ENCODE assay signal across 8 cellular contexts in the genomic region with DNA sequence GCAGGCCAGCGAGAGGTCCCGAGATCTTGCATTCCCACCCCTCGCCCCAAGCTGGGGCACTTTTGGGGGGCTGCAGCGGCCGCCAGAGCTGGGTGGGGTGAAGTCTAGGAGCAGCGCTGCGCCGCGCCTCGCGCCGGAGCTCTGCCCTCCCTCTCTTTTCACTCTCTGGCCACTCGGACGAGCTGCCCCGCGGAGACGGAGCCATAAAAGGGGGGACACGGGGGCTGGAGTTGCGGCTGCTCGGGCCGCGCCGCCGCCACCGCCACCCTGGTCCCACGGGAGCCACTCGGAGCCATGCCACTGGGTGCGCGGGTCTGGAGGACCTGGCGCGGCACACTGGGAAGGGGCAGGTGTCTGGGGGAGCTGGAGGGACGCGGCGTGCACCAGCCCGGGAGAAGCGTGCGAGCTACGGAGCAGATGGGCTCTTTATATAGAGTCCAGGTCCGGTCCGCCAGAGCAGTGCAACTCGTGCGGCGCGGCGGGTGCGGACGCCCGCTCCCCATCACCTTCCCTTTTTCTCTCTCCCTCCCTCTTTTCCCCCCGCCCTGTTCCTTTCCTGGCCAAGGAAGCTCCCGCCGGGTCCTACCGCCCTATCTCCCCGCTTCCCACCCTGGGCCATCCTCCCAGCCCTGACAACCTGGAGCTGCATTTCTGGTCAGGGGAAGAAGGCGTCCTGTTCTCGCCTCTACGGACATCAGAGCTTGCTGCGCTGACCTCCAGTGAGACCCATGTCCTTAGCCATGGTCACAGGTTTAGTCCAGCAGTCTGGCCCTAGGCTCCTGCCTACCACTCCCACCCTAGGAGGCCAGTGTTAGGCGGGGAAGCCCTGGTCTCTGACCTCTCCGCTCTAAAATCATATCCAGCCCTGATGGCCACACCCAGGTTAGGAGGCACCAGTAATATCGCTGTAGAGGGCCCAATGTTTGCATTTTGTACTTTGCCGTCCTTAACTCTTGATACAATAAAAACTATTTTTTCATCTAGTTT. TPM values are rescaled to one million over a fixed set of nuclear protein-coding genes. Genes with fewer than 3 reads are reported as not detected.
DNase-seq lines count a peak whose midpoint lies in the region; ATAC-seq, FAIRE-seq and TF ChIP-seq lines count a peak whose summit lies in the region.
"Had no signal": no experiment of that assay in that cellular context is flagged by ENCODE, and none has a peak within 500 bp of the region (broad histone marks: within the 10 kb centered on the region; RNA-seq: fewer than 3 reads in every experiment).

No MANE protein-coding gene starts in this region.

- H3K27me3 ChIP-seq in HUES6 (ENCODE audit: control insufficient read depth, insufficient read depth, low read length) = peaks cover 69% of the 10 kb centered on the region
- peaks cover 13% of the 10 kb centered on the region for H3K27me3 ChIP-seq in bronchial epithelial cell (ENCODE audit: control insufficient read depth, insufficient read depth, low read length)
- peaks cover 37 to 61% (median 51%) of the 10 kb centered on the region in 5 donors for H3K27me3 ChIP-seq in subcutaneous abdominal adipose tissue (ENCODE audit: control insufficient read depth in 5 of 5, insufficient read depth in 4 of 5, low read length in 5 of 5)

- H3K4me3 ChIP-seq in HUES6 (ENCODE audit: low read depth, low read length) (peak overlapping the region; percentile 92), bronchial epithelial cell (ENCODE audit: low read depth, low read length) (peak overlapping the region; percentile 39), subcutaneous abdominal adipose tissue (ENCODE audit: low read depth in 1 of 5, low read length in 5 of 5) (peak overlapping the region in 3 of 5 donors; percentile 42 to 49 (median 43))

- H3K9ac ChIP-seq in HUES6 (ENCODE audit: low read length) (peak overlapping the region; percentile 47), subcutaneous abdominal adipose tissue (ENCODE audit: low read length in 5 of 5) (no peak overlapping the region)

- H3K36me3 ChIP-seq in HUES6 (ENCODE audit: control insufficient read depth, insufficient read depth, low read length) (no peaks in the 10 kb centered on the region), bronchial epithelial cell (ENCODE audit: control insufficient read depth, insufficient read depth, low read length) (no peaks in the 10 kb centered on the region), subcutaneous abdominal adipose tissue (ENCODE audit: control insufficient read depth in 5 of 5, insufficient read depth in 5 of 5, low read length in 5 of 5) (no peaks in the 10 kb centered on the region)

- no peak for FAIRE-seq in bronchial epithelial cell (lab: Jason Lieb, UNC)
- FAIRE-seq: TTC549 had no signal

- ATAC-seq in GM21619 (IDR thresholded peaks at IDR 0.05; ENCODE audit: unreplicated experiment) = no peak

- H3K27ac ChIP-seq in HUES6 (ENCODE audit: low read depth, low read length) (no peak overlapping the region), subcutaneous abdominal adipose tissue (ENCODE audit: low read depth, low read length) (no peak overlapping the region)

- H3K4me1 ChIP-seq in HUES6 (ENCODE audit: control insufficient read depth, insufficient read depth, low read length) = peaks cover 16% of the 10 kb centered on the region
- peaks cover 0 to 37% (median 34%) of the 10 kb centered on the region in 5 donors for H3K4me1 ChIP-seq in subcutaneous abdominal adipose tissue (ENCODE audit: control insufficient read depth in 5 of 5, insufficient read depth in 5 of 5, low read length in 5 of 5)

- no peaks in the 10 kb centered on the region for H3K9me3 ChIP-seq in HUES6 (ENCODE audit: control insufficient read depth, insufficient read depth, low read depth, low read length)
- no peaks in the 10 kb centered on the region for H3K9me3 ChIP-seq in subcutaneous abdominal adipose tissue (ENCODE audit: control insufficient read depth in 5 of 5, low read length in 5 of 5)

- TF ChIP-seq CTCF in bronchial epithelial cell (IDR thresholded peaks at IDR 0.05; ENCODE audit: insufficient read depth, low read length, severe bottlenecking) = no peak

- DNase-seq in bronchial epithelial cell (ENCODE audit: low read depth) (no peak), kidney tubule cell (ENCODE audit: low spot score) (peak; percentile 2), NOMO-1 treated with dmso at 0.1 percent for 144 hours (lab: John Stamatoyannopoulos, UW; ENCODE audit: unreplicated experiment) (no peak), COR-L47 (lab: John Stamatoyannopoulos, UW) (no peak)

RNA-seq across cellular contexts. Expression of a gene that starts 0.9 kb away (rescaled TPM):
- under 0.01 and 0.26 TPM in 2 replicates for total RNA-seq in bronchial epithelial cell

Comparison
In these comparisons a context has a peak if more than half of its experiments do, and no peak if none do; other contexts are left out.
1. H3K4me3 ChIP-seq: peak in every context shown above with its lines; median percentile 92 in HUES6; 43 in subcutaneous abdominal adipose tissue; 39 in bronchial epithelial cell.